Comparison of ENCODE assay signal across 8 cellular contexts in the genomic region with DNA sequence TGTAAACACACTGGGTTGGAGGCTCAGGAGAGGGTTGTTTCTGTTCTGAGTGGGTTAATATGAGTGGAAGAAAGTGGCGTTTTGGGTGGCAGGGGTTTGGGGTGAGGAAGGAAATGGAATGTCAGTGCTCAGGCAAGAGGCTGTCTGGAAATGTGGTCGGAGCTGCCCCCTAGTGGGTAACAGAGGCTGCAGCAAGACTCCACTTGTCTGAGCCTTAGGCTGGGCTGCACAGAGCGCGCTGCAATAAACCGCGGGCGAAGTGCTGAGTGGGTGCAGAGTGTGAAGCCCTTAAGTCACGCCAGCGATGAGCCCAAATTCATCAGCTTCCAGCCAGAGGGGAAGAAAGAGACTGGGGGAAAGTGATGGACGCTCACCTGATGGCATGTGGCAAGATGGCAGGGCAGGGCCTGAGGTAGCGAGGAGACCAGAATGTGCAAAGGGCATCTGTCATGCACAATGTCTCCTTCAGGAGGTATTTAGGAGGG. TPM values are rescaled to one million over a fixed set of nuclear protein-coding genes. Genes with fewer than 3 reads are reported as not detected.
DNase-seq lines count a peak whose midpoint lies in the region; ATAC-seq and TF ChIP-seq lines count a peak whose summit lies in the region.

No MANE protein-coding gene starts in this region.

- H3K9me3 ChIP-seq in body of pancreas (no peaks in the 10 kb centered on the region), spleen (no peaks in the 10 kb centered on the region)

- H3K4me1 ChIP-seq in body of pancreas, result peaks cover 3% of the 10 kb centered on the region
- peaks cover 0 to 10% (median 8%) of the 10 kb centered on the region in 6 donors for H3K4me1 ChIP-seq in spleen

- H3K36me3 ChIP-seq in body of pancreas (replicated peaks in 1 of 2; ENCODE audit: insufficient read depth in 1 of 2, low read depth in 2 of 2) (no peaks in the 10 kb centered on the region), spleen (no peaks in the 10 kb centered on the region)

- DNase-seq in GM04503 (ENCODE audit: low read depth), result peak; percentile 15
- peak; percentile 77 for DNase-seq in NCI-H2081 (lab: John Stamatoyannopoulos, UW)
- DNase-seq in UCSD-AML1 (lab: John Stamatoyannopoulos, UW; ENCODE audit: unreplicated experiment), result peak; percentile 64
- DNase-seq in body of pancreas, result peak; percentile 73 to 81 (median 79)
- peak; percentile 50 to 66 (median 59) for DNase-seq in immature natural killer cell
- DNase-seq in spleen, result peak; percentile 88

- H3K27ac Mint-ChIP-seq in immature natural killer cell, result no peak overlapping the region

- peak overlapping the region in 4 of 5 donors; percentile 10 to 64 (median 32) for H3K4me3 Mint-ChIP-seq in immature natural killer cell

- H3K9me3 Mint-ChIP-seq in immature natural killer cell, result no peaks in the 10 kb centered on the region

- H3K4me1 Mint-ChIP-seq in immature natural killer cell, result peaks cover 6 to 12% of the 10 kb centered on the region in 2 donors

- H3K27me3 ChIP-seq in body of pancreas (no peaks in the 10 kb centered on the region), spleen (replicated peaks in 1 of 7) (peaks cover 0 to 74% (median 9%) of the 10 kb centered on the region in 7 donors)

- intact Hi-C loops in body of pancreas (cut with DNase I) (loop anchor here (5.0 kb wide), 1 partner anchor 139 kb away; no protein-coding TSS in a partner anchor), spleen (cut with DNase I; ENCODE audit: low total_unique reads) (loop anchor here (2.0 kb wide), 1 partner anchor 139 kb away; no protein-coding TSS in a partner anchor)

- TF ChIP-seq POLR2A in body of pancreas (IDR thresholded peaks at IDR 0.05) (no peak), spleen (IDR thresholded peaks at IDR 0.05) (no peak)

- H3K27me3 Mint-ChIP-seq in immature natural killer cell (ENCODE audit: low read depth in 3 of 3), result peaks cover 3 to 9% (median 6%) of the 10 kb centered on the region in 3 donors

- no peaks in the 10 kb centered on the region for H3K36me3 Mint-ChIP-seq in immature natural killer cell

- no peak overlapping the region for H3K27ac ChIP-seq in body of pancreas
- H3K27ac ChIP-seq in spleen, result no peak overlapping the region

- 10 to 11% methylated on average over 11 of the region's 11 CpGs for WGBS in body of pancreas, 2 donors
- WGBS in spleen, 5 donors, result 9 to 13% (median 11%) methylated on average over 11 of the region's 11 CpGs

- peak; percentile 84 for ATAC-seq in HG02642 (IDR thresholded peaks at IDR 0.05; ENCODE audit: poor library complexity, unreplicated experiment)
- peak; percentile 93 for ATAC-seq in body of pancreas
- no peak for ATAC-seq in GM18519 (IDR thresholded peaks at IDR 0.05; ENCODE audit: low FRiP score, unreplicated experiment)

- TF ChIP-seq CTCF in body of pancreas (IDR thresholded peaks at IDR 0.05) (peak; percentile 76 to 94 (median 83)), spleen (IDR thresholded peaks at IDR 0.05 in 8 of 11, conservative IDR thresholded peaks at IDR 0.05 in 3 of 11) (peak; percentile 70 to 93 (median 89))

- H3K4me3 ChIP-seq in body of pancreas (peak overlapping the region in 1 of 2 donors; percentile 3), spleen (peak overlapping the region in 3 of 8 donors; percentile 17 to 52 (median 22))

RNA-seq across cellular contexts. Expression of gene VSX2, which starts 12.3 kb away (rescaled TPM):
- total RNA-seq in body of pancreas (not detected), spleen (not detected)
- polyA plus RNA-seq in immature natural killer cell (not detected), spleen (not detected)

RNA-seq across cellular contexts. Expression of gene ABCD4, which starts 51.1 kb away (rescaled TPM):
- total RNA-seq in body of pancreas (10 to 100 TPM; 29.8 to 51.7 TPM), spleen (10 to 100 TPM; 66.9 to 99.4 (median 76.3) TPM)
- polyA plus RNA-seq in immature natural killer cell (10 to 100 TPM; 26.3 to 34.6 (median 31.9) TPM), spleen (10 to 100 TPM; 37.2 to 62.5 (median 61.8) TPM)

Comparison
In these comparisons a context has a peak if more than half of its experiments do, and no peak if none do; other contexts are left out.
1. DNase-seq: peak in every context shown above with its lines; median percentile 88 in spleen; 79 in body of pancreas; 77 in NCI-H2081; 64 in UCSD-AML1; 59 in immature natural killer cell; 15 in GM04503.